Comparison of ENCODE assay signal across 16 cellular contexts in the genomic region with DNA sequence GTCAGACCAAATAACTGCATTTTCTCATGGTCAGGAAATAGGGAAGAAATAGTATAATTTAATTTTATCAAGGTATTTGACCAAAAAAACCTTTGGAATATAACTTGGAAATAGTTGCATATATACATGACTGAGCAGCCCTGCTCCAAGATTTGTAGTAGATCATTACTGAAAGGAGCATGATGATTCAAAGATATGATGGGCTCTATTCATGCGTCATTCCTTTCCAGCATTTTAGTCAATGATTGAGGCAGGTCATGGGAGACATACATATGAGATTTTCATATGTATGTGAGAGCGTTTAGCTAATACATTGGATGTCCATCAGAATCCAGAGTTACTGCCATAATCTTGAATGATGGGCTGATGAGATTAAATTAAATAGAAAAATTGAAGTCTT.
DNase-seq lines count a peak whose midpoint lies in the region; ATAC-seq lines count a peak whose summit lies in the region.
"Had no signal": no experiment of that assay in that cellular context is flagged by ENCODE, and none has a peak within 500 bp of the region (broad histone marks: within the 10 kb centered on the region; RNA-seq: fewer than 3 reads in every experiment).

No MANE protein-coding gene starts in this region.

- DNase-seq in activated naive CD8-positive, alpha-beta T cell treated with anti-CD3 and anti-CD28 coated beads for 36 hours = no peak
- DNase-seq in T-cell = no peak
- no peak for DNase-seq in memory B cell (ENCODE audit: low spot score in 2 of 2)
- DNase-seq in D341Med (ENCODE audit: low spot score) = no peak
- no peak for DNase-seq in cardiac septum (ENCODE audit: low spot score)
- no peak for DNase-seq in 8988T
- DNase-seq: Caco-2; CD8-positive, alpha-beta memory T cell; DMS79; H7; IMR-90 had no signal

- POLR2A ChIA-PET in T-cell (lab: Charles Lee) = interaction anchor here in 1 of 2 donors (0.5 kb wide), 1 partner anchor 965 kb away, joined by 3 read pairs; no protein-coding TSS in a partner anchor

- no peak for ATAC-seq in T-cell (replicated peaks in 1 of 4)
- no peak for ATAC-seq in memory B cell (ENCODE audit: low read depth)
- ATAC-seq: A549, GM12878, GM23338 had no signal

- peak overlapping the region; percentile 70 for H3K27ac Mint-ChIP-seq in activated naive CD8-positive, alpha-beta T cell
- H3K27ac Mint-ChIP-seq in activated naive CD8-positive, alpha-beta T cell treated with anti-CD3 and anti-CD28 coated beads for 36 hours = no peak overlapping the region
- peak overlapping the region; percentile 12 to 72 for H3K27ac Mint-ChIP-seq in T-cell
- H3K27ac Mint-ChIP-seq in memory B cell = peak overlapping the region; percentile 4
- H3K27ac Mint-ChIP-seq: GM23338 had no signal

- CTCF ChIA-PET in T-cell (lab: Charles Lee) = no interaction called here

- peaks cover 56% of the 10 kb centered on the region for H3K36me3 Mint-ChIP-seq in activated naive CD8-positive, alpha-beta T cell
- H3K36me3 Mint-ChIP-seq in activated naive CD8-positive, alpha-beta T cell treated with anti-CD3 and anti-CD28 coated beads for 36 hours = peaks cover 93% of the 10 kb centered on the region
- H3K36me3 Mint-ChIP-seq in T-cell = peaks cover 70% of the 10 kb centered on the region
- peaks cover 52% of the 10 kb centered on the region for H3K36me3 Mint-ChIP-seq in memory B cell

- peaks cover 19% of the 10 kb centered on the region for H3K9me3 Mint-ChIP-seq in activated naive CD8-positive, alpha-beta T cell (ENCODE audit: low read depth)
- peaks cover 39% of the 10 kb centered on the region for H3K9me3 Mint-ChIP-seq in activated naive CD8-positive, alpha-beta T cell treated with anti-CD3 and anti-CD28 coated beads for 36 hours
- H3K9me3 Mint-ChIP-seq in T-cell (peaks cover 7 to 21% (median 9%) of the 10 kb centered on the region in 3 donors), memory B cell (peaks cover 10% of the 10 kb centered on the region)

- intact Hi-C loops in cardiac septum (cut with DNase I) = no loop called here

- peaks cover 69% of the 10 kb centered on the region for H3K4me1 Mint-ChIP-seq in activated naive CD8-positive, alpha-beta T cell (ENCODE audit: low read depth)
- peaks cover 43% of the 10 kb centered on the region for H3K4me1 Mint-ChIP-seq in activated naive CD8-positive, alpha-beta T cell treated with anti-CD3 and anti-CD28 coated beads for 36 hours
- H3K4me1 Mint-ChIP-seq in T-cell = peaks cover 58 to 68% (median 63%) of the 10 kb centered on the region in 3 donors
- peaks cover 22% of the 10 kb centered on the region for H3K4me1 Mint-ChIP-seq in memory B cell

- H3K27me3 Mint-ChIP-seq in activated naive CD8-positive, alpha-beta T cell = no peaks in the 10 kb centered on the region
- no peaks in the 10 kb centered on the region for H3K27me3 Mint-ChIP-seq in activated naive CD8-positive, alpha-beta T cell treated with anti-CD3 and anti-CD28 coated beads for 36 hours
- H3K27me3 Mint-ChIP-seq in T-cell = no peaks in the 10 kb centered on the region
- H3K27me3 Mint-ChIP-seq in memory B cell = no peaks in the 10 kb centered on the region
- H3K27me3 Mint-ChIP-seq: CD8-positive, alpha-beta memory T cell had no signal

- H3K4me3 Mint-ChIP-seq in activated naive CD8-positive, alpha-beta T cell = no peak overlapping the region
- no peak overlapping the region for H3K4me3 Mint-ChIP-seq in activated naive CD8-positive, alpha-beta T cell treated with anti-CD3 and anti-CD28 coated beads for 36 hours
- no peak overlapping the region for H3K4me3 Mint-ChIP-seq in T-cell
- no peak overlapping the region for H3K4me3 Mint-ChIP-seq in memory B cell
- H3K4me3 Mint-ChIP-seq: CD14-positive monocyte; CD8-positive, alpha-beta memory T cell; GM23338 had no signal
